8 cellular contexts compared by ENCODE assay signal in genomic region chr17:61251939-61252865, GRCh38.
DNase-seq lines count a peak whose midpoint lies in the region; ATAC-seq and TF ChIP-seq lines count a peak whose summit lies in the region.

No MANE protein-coding gene starts in this region.

- in situ Hi-C loops in KBM-7 (cut with MboI; ENCODE audit: low pct_unique_long_range_greater_than_20kb, low sequenced_read_pairs): no loop called here

- DNase-seq in KBM-7 (peak; percentile 88), caudate nucleus (lab: John Stamatoyannopoulos, UW) (peak in 27 of 61 donors; percentile 3 to 65 (median 14)), lung (ENCODE audit: low spot score) (peak; percentile 92), testis (peak; percentile 88), NCI-H146 treated with DMSO at 0.1 percent for 48 hours (lab: John Stamatoyannopoulos, UW; ENCODE audit: unreplicated experiment) (no peak), kidney glomerular epithelial cell (lab: John Stamatoyannopoulos, UW) (no peak), NCI-H774 (lab: John Stamatoyannopoulos, UW) (no peak)

- H3K4me3 ChIP-seq in lung: no peak overlapping the region
- no peak overlapping the region for H3K4me3 ChIP-seq in testis

- peaks cover 12 to 20% of the 10 kb centered on the region in 2 donors for H3K4me1 ChIP-seq in lung (ENCODE audit: control insufficient read depth in 2 of 2, insufficient read depth in 2 of 2, low read length in 2 of 2)
- peaks cover 46% of the 10 kb centered on the region for H3K4me1 ChIP-seq in testis

- intact Hi-C loops in testis (cut with DNase I; ENCODE audit: low total_unique reads): loop anchor here (10.0 kb wide), 1 partner anchor 153 kb away; no protein-coding TSS in a partner anchor

- TF ChIP-seq CTCF in lung (IDR thresholded peaks at IDR 0.05; ENCODE audit: control extremely low read depth, extremely low read depth): no peak
- no peak for TF ChIP-seq CTCF in testis (IDR thresholded peaks at IDR 0.05)

- H3K27me3 ChIP-seq in lung (ENCODE audit: control insufficient read depth, insufficient read depth) (no peaks in the 10 kb centered on the region), testis (no peaks in the 10 kb centered on the region)

- H3K27ac ChIP-seq in caudate nucleus (ENCODE audit: low read depth, low read length) (peak overlapping the region; percentile 79), lung (ENCODE audit: low read depth in 1 of 2, low read length in 1 of 2) (peak overlapping the region; percentile 43 to 85), testis (peak overlapping the region; percentile 26 to 63)

- no peaks in the 10 kb centered on the region for H3K9me3 ChIP-seq in lung (ENCODE audit: control insufficient read depth in 2 of 2, insufficient read depth in 1 of 2, low read length in 1 of 2)
- no peaks in the 10 kb centered on the region for H3K9me3 ChIP-seq in testis

- 4 to 11% methylated on average over 10 of the region's 10 CpGs for WGBS in lung, 2 donors
- WGBS in testis, 2 donors: 35 to 38% methylated on average over 10 of the region's 10 CpGs

- no peaks in the 10 kb centered on the region for H3K36me3 ChIP-seq in lung (ENCODE audit: control insufficient read depth in 2 of 2, insufficient read depth in 2 of 2, low read length in 2 of 2)
- H3K36me3 ChIP-seq in testis (ENCODE audit: low read depth, missing control alignments): no peaks in the 10 kb centered on the region

- TF ChIP-seq POLR2A in testis (IDR thresholded peaks at IDR 0.05): no peak

- ATAC-seq in lung (ENCODE audit: insufficient read depth, low FRiP score): peak; percentile 86
- ATAC-seq in HG03095 (IDR thresholded peaks at IDR 0.05; ENCODE audit: unreplicated experiment): no peak

Comparison
In these comparisons a context has a peak if more than half of its experiments do, and no peak if none do; other contexts are left out.
1. DNase-seq: peak in KBM-7 (single experiment), lung (single experiment) and testis (single experiment); none in NCI-H146 treated with DMSO at 0.1 percent for 48 hours (single experiment), kidney glomerular epithelial cell (single experiment) and NCI-H774 (single experiment).
2. Peak in every context shown above with its lines, with median percentiles within 50 percentile points of each other: H3K27ac ChIP-seq.